Comparison of ENCODE assay signal across 1 cellular context in the genomic region with DNA sequence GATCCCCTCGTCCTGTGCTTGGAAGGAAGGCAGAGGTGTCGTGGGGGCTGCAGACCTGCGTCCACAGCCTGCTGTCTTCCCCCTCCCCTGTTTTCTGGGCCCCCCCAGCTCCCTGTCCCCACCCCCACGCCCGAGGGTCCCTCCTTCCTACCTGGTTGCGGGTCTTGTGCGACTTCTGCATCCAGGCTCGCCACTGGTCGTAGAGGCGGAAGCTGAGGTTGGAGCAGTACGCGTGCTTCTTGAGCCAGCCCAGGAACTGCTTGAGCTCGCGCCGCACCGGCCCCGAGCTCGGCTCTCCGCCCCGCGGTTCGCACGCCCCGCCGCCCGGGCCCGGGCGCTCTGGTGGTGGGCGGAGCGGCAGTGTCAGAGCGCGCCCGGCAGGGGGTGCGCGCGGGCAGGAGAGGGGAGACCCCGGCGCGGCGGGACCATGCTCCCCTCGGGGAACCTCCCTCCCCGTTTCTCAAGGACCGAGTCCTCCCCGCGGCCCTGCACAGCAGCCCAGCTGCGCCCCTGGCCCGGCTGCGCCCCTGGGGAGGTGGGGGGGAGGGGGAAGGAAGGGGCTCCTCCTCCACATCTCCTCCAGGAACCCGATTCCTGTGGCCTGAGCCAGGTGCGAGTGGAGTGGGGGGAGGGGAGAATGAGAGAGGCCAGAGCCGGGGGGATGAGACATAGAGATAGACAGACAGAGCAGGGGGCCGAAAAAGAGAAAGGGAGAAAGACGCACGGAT.
A peak's percentile ranks its signal among the peaks of the same experiment; 100 is the strongest.
TF ChIP-seq lines count a peak whose summit lies in the region.

No MANE protein-coding gene starts in this region.

TF ChIP-seq in HEK293, 187 proteins besides CTCF, POLR2A, EP300 and RAD21 (continued from another document and continues in another):
- TF ChIP-seq, protein P1, sequence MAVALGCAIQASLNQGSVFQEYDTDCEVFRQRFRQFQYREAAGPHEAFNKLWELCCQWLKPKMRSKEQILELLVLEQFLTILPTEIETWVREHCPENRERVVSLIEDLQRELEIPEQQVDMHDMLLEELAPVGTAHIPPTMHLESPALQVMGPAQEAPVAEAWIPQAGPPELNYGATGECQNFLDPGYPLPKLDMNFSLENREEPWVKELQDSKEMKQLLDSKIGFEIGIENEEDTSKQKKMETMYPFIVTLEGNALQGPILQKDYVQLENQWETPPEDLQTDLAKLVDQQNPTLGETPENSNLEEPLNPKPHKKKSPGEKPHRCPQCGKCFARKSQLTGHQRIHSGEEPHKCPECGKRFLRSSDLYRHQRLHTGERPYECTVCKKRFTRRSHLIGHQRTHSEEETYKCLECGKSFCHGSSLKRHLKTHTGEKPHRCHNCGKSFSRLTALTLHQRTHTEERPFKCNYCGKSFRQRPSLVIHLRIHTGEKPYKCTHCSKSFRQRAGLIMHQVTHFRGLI (tag by site-specific recombination; IDR thresholded peaks at IDR 0.05), result 0 out of 2 replicates have a peak, but pooled peaks have one; percentile 22
- TF ChIP-seq GLIS1 (tag by site-specific recombination; IDR thresholded peaks at IDR 0.05), result peak; percentile 55
- TF ChIP-seq ZNF692 (tag by site-specific recombination; IDR thresholded peaks at IDR 0.05), result 0 out of 2 replicates have a peak, but pooled peaks have one; percentile 53
- no peak for TF ChIP-seq ZNF544 (tag by site-specific recombination; IDR thresholded peaks at IDR 0.05)
- TF ChIP-seq ZSCAN30 (tag by site-specific recombination; IDR thresholded peaks at IDR 0.05), result peak; percentile 70; the same call in 1 of the 2 replicates
- no peak for TF ChIP-seq OSR2 (tag by site-specific recombination; IDR thresholded peaks at IDR 0.05)
- TF ChIP-seq ZNF837 (tag by site-specific recombination; IDR thresholded peaks at IDR 0.05), result no peak
- TF ChIP-seq ZNF677 (tag by site-specific recombination; IDR thresholded peaks at IDR 0.05), result 0 out of 2 replicates have a peak, but pooled peaks have one; percentile 28
- peak; percentile 71; the same call in 1 of the 2 replicates for TF ChIP-seq ZNF561 (tag by site-specific recombination; IDR thresholded peaks at IDR 0.05; ENCODE audit: borderline replicate concordance)
- 0 out of 2 replicates have a peak, but pooled peaks have one; percentile 27 for TF ChIP-seq ZNF2 (tag by site-specific recombination; IDR thresholded peaks at IDR 0.05)
- TF ChIP-seq PATZ1 (tag by site-specific recombination; IDR thresholded peaks at IDR 0.05), result peak; percentile 80
- peak; percentile 78 for TF ChIP-seq SP2 (tag by site-specific recombination; IDR thresholded peaks at IDR 0.05)
- peak; percentile 46 for TF ChIP-seq ZBTB17 (tag by site-specific recombination; IDR thresholded peaks at IDR 0.05)
- no peak for TF ChIP-seq KLF7 (tag by site-specific recombination; IDR thresholded peaks at IDR 0.05; ENCODE audit: borderline replicate concordance)
- peak; percentile 21; the same call in 1 of the 2 replicates for TF ChIP-seq ZNF701 (tag by site-specific recombination; IDR thresholded peaks at IDR 0.05)
- no peak for TF ChIP-seq ZNF645 (tag by site-specific recombination; IDR thresholded peaks at IDR 0.05)
- no peak for TF ChIP-seq ZNF704 (tag by site-specific recombination; IDR thresholded peaks at IDR 0.05)
- TF ChIP-seq ZBTB11 (tag by site-specific recombination; conservative IDR thresholded peaks at IDR 0.05; ENCODE audit: low read depth), result peak; percentile 19; the same call in 1 of the 2 replicates
- peak; percentile 55 for TF ChIP-seq PRDM1 (tag by site-specific recombination; IDR thresholded peaks at IDR 0.05)
- peak; percentile 80 for TF ChIP-seq ZBTB10 (tag by site-specific recombination; IDR thresholded peaks at IDR 0.05)
- TF ChIP-seq ZNF398 (tag by site-specific recombination; IDR thresholded peaks at IDR 0.05), result peak; percentile 96
- TF ChIP-seq, protein P2, sequence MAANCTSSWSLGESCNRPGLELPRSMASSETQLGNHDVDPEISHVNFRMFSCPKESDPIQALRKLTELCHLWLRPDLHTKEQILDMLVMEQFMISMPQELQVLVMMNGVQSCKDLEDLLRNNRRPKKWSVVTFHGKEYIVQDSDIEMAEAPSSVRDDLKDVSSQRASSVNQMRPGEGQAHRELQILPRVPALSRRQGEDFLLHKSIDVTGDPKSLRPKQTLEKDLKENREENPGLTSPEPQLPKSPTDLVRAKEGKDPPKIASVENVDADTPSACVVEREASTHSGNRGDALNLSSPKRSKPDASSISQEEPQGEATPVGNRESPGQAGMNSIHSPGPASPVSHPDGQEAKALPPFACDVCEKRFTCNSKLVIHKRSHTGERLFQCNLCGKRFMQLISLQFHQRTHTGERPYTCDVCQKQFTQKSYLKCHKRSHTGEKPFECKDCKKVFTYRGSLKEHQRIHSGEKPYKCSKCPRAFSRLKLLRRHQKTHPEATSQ (tag by site-specific recombination; IDR thresholded peaks at IDR 0.05), result no peak
- no peak for TF ChIP-seq ATF2 (tag by site-specific recombination; IDR thresholded peaks at IDR 0.05; ENCODE audit: low read depth)
- peak; percentile 98 for TF ChIP-seq ZBTB8A (tag by site-specific recombination; IDR thresholded peaks at IDR 0.05)
- no peak for TF ChIP-seq TRIM28 (IDR thresholded peaks at IDR 0.05; ENCODE audit: borderline replicate concordance, low read length)
- no peak for TF ChIP-seq ZNF777 (tag by site-specific recombination; IDR thresholded peaks at IDR 0.05; ENCODE audit: borderline replicate concordance)
- TF ChIP-seq, protein P3, sequence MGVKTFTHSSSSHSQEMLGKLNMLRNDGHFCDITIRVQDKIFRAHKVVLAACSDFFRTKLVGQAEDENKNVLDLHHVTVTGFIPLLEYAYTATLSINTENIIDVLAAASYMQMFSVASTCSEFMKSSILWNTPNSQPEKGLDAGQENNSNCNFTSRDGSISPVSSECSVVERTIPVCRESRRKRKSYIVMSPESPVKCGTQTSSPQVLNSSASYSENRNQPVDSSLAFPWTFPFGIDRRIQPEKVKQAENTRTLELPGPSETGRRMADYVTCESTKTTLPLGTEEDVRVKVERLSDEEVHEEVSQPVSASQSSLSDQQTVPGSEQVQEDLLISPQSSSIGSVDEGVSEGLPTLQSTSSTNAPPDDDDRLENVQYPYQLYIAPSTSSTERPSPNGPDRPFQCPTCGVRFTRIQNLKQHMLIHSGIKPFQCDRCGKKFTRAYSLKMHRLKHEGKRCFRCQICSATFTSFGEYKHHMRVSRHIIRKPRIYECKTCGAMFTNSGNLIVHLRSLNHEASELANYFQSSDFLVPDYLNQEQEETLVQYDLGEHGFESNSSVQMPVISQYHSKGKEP (tag by site-specific recombination; IDR thresholded peaks at IDR 0.05), result peak; percentile 51; the same call in 1 of the 2 replicates
